ENCODE assay signal across 7 cellular contexts in genomic region chr1:221203224-221204054, GRCh38.
A peak's percentile ranks its signal among the peaks of the same experiment; 100 is the strongest.
DNase-seq lines count a peak whose midpoint lies in the region; ATAC-seq, FAIRE-seq and TF ChIP-seq lines count a peak whose summit lies in the region.

No MANE protein-coding gene starts in this region.

- TF ChIP-seq POLR2A in GM12892 (IDR thresholded peaks at IDR 0.05; ENCODE audit: low read depth, low read length) = no peak

- peak; percentile 81 for ATAC-seq in HG02938 (IDR thresholded peaks at IDR 0.05; ENCODE audit: unreplicated experiment)
- peak; percentile 77 for ATAC-seq in lung (ENCODE audit: insufficient read depth, low FRiP score)

- no peaks in the 10 kb centered on the region for H3K36me3 ChIP-seq in lung (ENCODE audit: control insufficient read depth in 2 of 2, insufficient read depth in 2 of 2, low read length in 2 of 2)

- WGBS in lung, 2 donors = 23 to 26% methylated on average over 3 of the region's 3 CpGs

- peak; percentile 89 for FAIRE-seq in GM12892 (lab: Jason Lieb, UNC)

- intact Hi-C loops in activated CD4-positive, alpha-beta T cell treated with anti-CD3 and anti-CD28 coated beads, Interleukin-2, amount 10 ng/mL, durations not matched to agents 24 days and 14 days (cut with micrococcal nuclease) = loop anchor here (1.0 to 2.0 kb wide), 2 partner anchors 327 to 393 kb away; no protein-coding TSS in a partner anchor

- H3K27me3 Mint-ChIP-seq in activated CD4-positive, alpha-beta T cell treated with anti-CD3 and anti-CD28 coated beads, Interleukin-2, amount 10 ng/mL, durations not matched to agents 24 days and 14 days = no peaks in the 10 kb centered on the region

- peaks cover 3 to 11% of the 10 kb centered on the region in 2 donors for H3K4me1 ChIP-seq in lung (ENCODE audit: control insufficient read depth in 2 of 2, insufficient read depth in 2 of 2, low read length in 2 of 2)

- no peaks in the 10 kb centered on the region for H3K9me3 Mint-ChIP-seq in activated CD4-positive, alpha-beta T cell treated with anti-CD3 and anti-CD28 coated beads, Interleukin-2, amount 10 ng/mL, durations not matched to agents 24 days and 14 days

- no peak overlapping the region for H3K27ac ChIP-seq in lung (ENCODE audit: low read depth in 1 of 2, low read length in 1 of 2)

- no peak overlapping the region for H3K4me3 ChIP-seq in lung

- no peaks in the 10 kb centered on the region for H3K36me3 Mint-ChIP-seq in activated CD4-positive, alpha-beta T cell treated with anti-CD3 and anti-CD28 coated beads, Interleukin-2, amount 10 ng/mL, durations not matched to agents 24 days and 14 days (ENCODE audit: low read depth)

- peak; percentile 16 for DNase-seq in GM12892 (ENCODE audit: insufficient read length)
- DNase-seq in NCI-H2171 (lab: John Stamatoyannopoulos, UW) = peak; percentile 29
- peak; percentile 91 for DNase-seq in activated CD4-positive, alpha-beta T cell treated with anti-CD3 and anti-CD28 coated beads, Interleukin-2, amount 10 ng/mL, durations not matched to agents 24 days and 14 days
- DNase-seq in dermis microvascular lymphatic vessel endothelial cell (ENCODE audit: low read depth in 2 of 2) = peak; percentile 41 to 70
- peak; percentile 71 for DNase-seq in lung (ENCODE audit: low spot score)
- peak; percentile 40 to 76 (median 48) for DNase-seq in stimulated activated CD4-positive, alpha-beta T cell treated with anti-CD3 and anti-CD28 coated beads, TNF-alpha, amount 100 ng/mL, for 48 hours (ENCODE audit: low read depth in 3 of 3)

- H3K4me3 Mint-ChIP-seq in activated CD4-positive, alpha-beta T cell treated with anti-CD3 and anti-CD28 coated beads, Interleukin-2, amount 10 ng/mL, durations not matched to agents 24 days and 14 days = no peak overlapping the region

- peaks cover 4% of the 10 kb centered on the region for H3K4me1 Mint-ChIP-seq in activated CD4-positive, alpha-beta T cell treated with anti-CD3 and anti-CD28 coated beads, Interleukin-2, amount 10 ng/mL, durations not matched to agents 24 days and 14 days

- no peaks in the 10 kb centered on the region for H3K27me3 ChIP-seq in lung (ENCODE audit: control insufficient read depth, insufficient read depth)

- peak; percentile 71 for TF ChIP-seq CTCF in lung (IDR thresholded peaks at IDR 0.05; ENCODE audit: control extremely low read depth, extremely low read depth)

- peaks cover 0 to 2% of the 10 kb centered on the region in 2 donors for H3K9me3 ChIP-seq in lung (ENCODE audit: control insufficient read depth in 2 of 2, insufficient read depth in 1 of 2, low read length in 1 of 2)

- H3K27ac Mint-ChIP-seq in activated CD4-positive, alpha-beta T cell treated with anti-CD3 and anti-CD28 coated beads, Interleukin-2, amount 10 ng/mL, durations not matched to agents 24 days and 14 days = no peak overlapping the region

Comparison
In these comparisons a context has a peak if more than half of its experiments do, and no peak if none do; other contexts are left out.
1. DNase-seq: peak in every context shown above with its lines; median percentile 91 in activated CD4-positive, alpha-beta T cell treated with anti-CD3 and anti-CD28 coated beads, Interleukin-2, amount 10 ng/mL, durations not matched to agents 24 days and 14 days; 71 in lung; 56 in dermis microvascular lymphatic vessel endothelial cell; 48 in stimulated activated CD4-positive, alpha-beta T cell treated with anti-CD3 and anti-CD28 coated beads, TNF-alpha, amount 100 ng/mL, for 48 hours; 29 in NCI-H2171; 16 in GM12892.